Comparison of ENCODE assay signal across 18 cellular contexts in the genomic region with DNA sequence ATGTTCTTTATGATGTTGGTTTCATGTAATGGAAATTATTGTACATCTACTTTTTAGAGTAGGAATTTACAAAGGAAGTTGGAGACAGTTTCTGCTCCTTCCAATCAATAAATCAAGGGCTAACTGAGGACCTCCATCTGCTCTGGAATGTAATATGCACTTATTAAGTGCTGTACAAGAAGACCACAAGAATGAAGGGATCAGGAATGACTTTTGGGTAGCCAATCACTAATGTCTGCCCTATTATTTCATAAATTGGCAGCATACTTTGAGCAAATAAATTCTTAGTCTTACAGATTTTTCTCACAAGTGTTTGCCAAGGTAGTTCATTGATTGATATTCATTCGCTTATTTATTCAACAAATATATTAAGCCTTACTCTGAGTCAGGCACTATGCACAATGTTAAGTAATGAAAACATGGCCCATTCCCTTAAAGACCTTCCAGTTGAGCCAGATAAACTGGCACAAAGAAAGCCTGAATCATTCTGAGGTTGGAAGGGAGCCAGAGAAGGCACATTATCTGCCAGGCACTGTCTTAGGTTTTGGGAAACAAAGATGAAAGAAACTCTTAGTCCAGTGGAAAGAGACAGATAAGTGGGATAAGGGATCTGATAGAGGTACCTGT. TPM values are rescaled to one million over a fixed set of nuclear protein-coding genes. Genes with fewer than 3 reads are reported as not detected.
DNase-seq lines count a peak whose midpoint lies in the region; ATAC-seq and TF ChIP-seq lines count a peak whose summit lies in the region.
"Had no signal": no experiment of that assay in that cellular context is flagged by ENCODE, and none has a peak within 500 bp of the region (broad histone marks: within the 10 kb centered on the region; RNA-seq: fewer than 3 reads in every experiment).

No MANE protein-coding gene starts in this region.

- in situ Hi-C loops in SK-MEL-5 (cut with HindIII; ENCODE audit: low pct_unique_long_range_greater_than_20kb, low sequenced_read_pairs) = no loop called here

- H3K4me3 Mint-ChIP-seq in glutamatergic neuron (ENCODE audit: unreplicated experiment) = no peak overlapping the region
- H3K4me3 Mint-ChIP-seq: CD4-positive, CD25-positive, alpha-beta regulatory T cell; natural killer cell; T-helper 17 cell had no signal

- H3K27me3 ChIP-seq in prostate gland (replicated peaks; ENCODE audit: insufficient read depth) = no peaks in the 10 kb centered on the region

- no peak for ATAC-seq in GM18909 (IDR thresholded peaks at IDR 0.05; ENCODE audit: poor library complexity, unreplicated experiment)
- no peak for ATAC-seq in HG02973 (IDR thresholded peaks at IDR 0.05; ENCODE audit: unreplicated experiment)
- no peak for ATAC-seq in stimulated activated naive CD8-positive, alpha-beta T cell treated with anti-CD3 and anti-CD28 coated beads, Interleukin-15, Interleukin-2, amounts not matched to agents 100 U/mL and 50 U/mL, for 24 hours
- ATAC-seq: heart right ventricle, left lobe of liver, natural killer cell, T-helper 17 cell had no signal

- TF ChIP-seq CTCF in prostate gland (IDR thresholded peaks at IDR 0.05) (no peak), glutamatergic neuron (IDR thresholded peaks at IDR 0.05; ENCODE audit: partially characterized antibody, unreplicated experiment) (no peak)

- no peak for TF ChIP-seq POLR2A in erythroblast (IDR thresholded peaks at IDR 0.05; ENCODE audit: low read length)
- TF ChIP-seq POLR2A in prostate gland (IDR thresholded peaks at IDR 0.05) = no peak

- peak; percentile 11 for DNase-seq in GM03348 (ENCODE audit: low spot score)
- DNase-seq in SK-MEL-5 (ENCODE audit: low read depth, low spot score) = peak; percentile 46
- DNase-seq in erythroblast (lab: John Stamatoyannopoulos, UW) = peak; percentile 80 to 84
- DNase-seq in prostate gland (ENCODE audit: low spot score) = peak; percentile 19
- DNase-seq in glutamatergic neuron = no peak
- DNase-seq in stimulated activated naive CD8-positive, alpha-beta T cell treated with anti-CD3 and anti-CD28 coated beads, Interleukin-15, Interleukin-2, amounts not matched to agents 100 U/mL and 50 U/mL, for 24 hours = no peak
- DNase-seq: aorta; CD4-positive, CD25-positive, alpha-beta regulatory T cell; heart right ventricle; natural killer cell; NCI-H1048; NCI-H510A; stimulated activated naive CD4-positive, alpha-beta T cell; T-helper 17 cell had no signal

- no peaks in the 10 kb centered on the region for H3K4me1 ChIP-seq in prostate gland (replicated peaks)

- H3K27me3 Mint-ChIP-seq in glutamatergic neuron (ENCODE audit: unreplicated experiment) = no peaks in the 10 kb centered on the region

- no peak overlapping the region for H3K4me3 ChIP-seq in prostate gland
- H3K4me3 ChIP-seq: heart right ventricle had no signal

- no peaks in the 10 kb centered on the region for H3K9me3 Mint-ChIP-seq in glutamatergic neuron (ENCODE audit: unreplicated experiment)
- H3K9me3 Mint-ChIP-seq: CD4-positive, CD25-positive, alpha-beta regulatory T cell; natural killer cell had no signal

- no peaks in the 10 kb centered on the region for H3K36me3 ChIP-seq in prostate gland
- H3K36me3 ChIP-seq: heart right ventricle had no signal

- H3K27ac Mint-ChIP-seq in glutamatergic neuron (ENCODE audit: unreplicated experiment) = no peak overlapping the region
- H3K27ac Mint-ChIP-seq: CD4-positive, CD25-positive, alpha-beta regulatory T cell; natural killer cell; T-helper 17 cell had no signal

- no peaks in the 10 kb centered on the region for H3K36me3 Mint-ChIP-seq in glutamatergic neuron (ENCODE audit: unreplicated experiment)
- H3K36me3 Mint-ChIP-seq: CD4-positive, CD25-positive, alpha-beta regulatory T cell; natural killer cell had no signal

- no peaks in the 10 kb centered on the region for H3K9me3 ChIP-seq in prostate gland

- H3K27ac ChIP-seq in prostate gland = peak overlapping the region in 1 of 2 donors; percentile 38
- H3K27ac ChIP-seq: heart right ventricle had no signal

- H3K4me1 Mint-ChIP-seq in glutamatergic neuron (ENCODE audit: low read depth, unreplicated experiment) = peaks cover 14% of the 10 kb centered on the region
- H3K4me1 Mint-ChIP-seq: natural killer cell had no signal

- WGBS in prostate gland = 64% methylated on average over 1 of the region's 1 CpG

- intact Hi-C loops in prostate gland (cut with DNase I) = loop anchor here (5.0 to 10.0 kb wide), 3 partner anchors 67 to 275 kb away; a partner anchor contains a TSS

RNA-seq across cellular contexts. Expression of a gene that starts 26.7 kb away (rescaled TPM):
- not detected in 2 replicates for total RNA-seq in SK-MEL-5 (2014; rRNA removed; shearing (Covaris generic))
- polyA plus RNA-seq in SK-MEL-5 (2015; cell fraction: cytosol; rRNA removed) = not detected in 2 replicates
- not detected in 2 replicates for polyA plus RNA-seq in SK-MEL-5 (2015; cell fraction: nucleus; rRNA removed)
- total RNA-seq in prostate gland (not detected), glutamatergic neuron (ENCODE audit: unreplicated experiment) (not detected)
- total RNA-seq: aorta; CD4-positive, CD25-positive, alpha-beta regulatory T cell; H4; heart right ventricle; left lobe of liver; natural killer cell; T-helper 17 cell had no signal
- polyA plus RNA-seq: aorta; CD4-positive, CD25-positive, alpha-beta regulatory T cell; heart right ventricle had no signal

RNA-seq across cellular contexts. Expression of a gene that starts 38.1 kb away (rescaled TPM):
- 0.63 and 2.6 TPM in 2 replicates for total RNA-seq in SK-MEL-5 (2014; rRNA removed; shearing (Covaris generic))
- polyA plus RNA-seq in SK-MEL-5 (2015; cell fraction: cytosol; rRNA removed) = 1.1 and 1.4 TPM in 2 replicates
- polyA plus RNA-seq in SK-MEL-5 (2015; cell fraction: nucleus; rRNA removed) = 6.0 TPM in 1 of 2 replicates, not detected in the other
- total RNA-seq in prostate gland (10 to 100 TPM; 40.2 to 65.9 TPM), glutamatergic neuron (ENCODE audit: unreplicated experiment) (not detected)

Comparison
In these comparisons a context has a peak if more than half of its experiments do, and no peak if none do; other contexts are left out.
1. DNase-seq: peak in GM03348 (single experiment), SK-MEL-5 (single experiment), erythroblast (2 of 2) and prostate gland (single experiment); none in glutamatergic neuron (single experiment) and stimulated activated naive CD8-positive, alpha-beta T cell treated with anti-CD3 and anti-CD28 coated beads, Interleukin-15, Interleukin-2, amounts not matched to agents 100 U/mL and 50 U/mL, for 24 hours (single experiment).
2. RNA of a gene that starts 38.1 kb away (total RNA-seq): 40.2 to 65.9 TPM in prostate gland; 0.63 to 2.6 TPM in SK-MEL-5 and not detected in glutamatergic neuron (single experiment); every median in the first group is over 10 times any median in the second.